ENCODE assay signal across 11 cellular contexts in genomic region chr11:64231536-64231935, GRCh38. TPM values are rescaled to one million over a fixed set of nuclear protein-coding genes. Genes with fewer than 3 reads are reported as not detected.
A peak's percentile ranks its signal among the peaks of the same experiment; 100 is the strongest.
DNase-seq lines count a peak whose midpoint lies in the region; ATAC-seq, FAIRE-seq and TF ChIP-seq lines count a peak whose summit lies in the region.
"Had no signal": no experiment of that assay in that cellular context is flagged by ENCODE, and none has a peak within 500 bp of the region (broad histone marks: within the 10 kb centered on the region; RNA-seq: fewer than 3 reads in every experiment).

No MANE protein-coding gene starts in this region.

- TF ChIP-seq EP300 in HepG2 (IDR thresholded peaks at IDR 0.05; ENCODE audit: low read depth in 2 of 2, low read length in 2 of 2), result no peak
- no peak for TF ChIP-seq EP300 in HepG2 (CRISPR knock-in tag; IDR thresholded peaks at IDR 0.05; ENCODE audit: borderline replicate concordance)
- no peak for TF ChIP-seq EP300 in suprapubic skin (IDR thresholded peaks at IDR 0.05)

- no peaks in the 10 kb centered on the region for H3K27me3 ChIP-seq in HepG2 (ENCODE audit: control insufficient read depth in 1 of 2, insufficient read depth in 2 of 2, low read length in 2 of 2)
- no peaks in the 10 kb centered on the region for H3K27me3 ChIP-seq in right lobe of liver
- H3K27me3 ChIP-seq in suprapubic skin, result no peaks in the 10 kb centered on the region
- H3K27me3 ChIP-seq: heart left ventricle, upper lobe of left lung had no signal

- no peak for FAIRE-seq in HepG2 (lab: Jason Lieb, UNC)

- peak overlapping the region; percentile 63 for H3K4me2 ChIP-seq in HepG2 (ENCODE audit: low read depth, low read length)

- WGBS in HepG2 (ENCODE audit: low lambda C conversion rate), result 95% methylated on average over 6 of the region's 6 CpGs
- 83% methylated on average over 6 of the region's 6 CpGs for WGBS in right lobe of liver (ENCODE audit: insufficient coverage, low coverage, low lambda C conversion rate, missing lambda C conversion rate)
- no CpG with 5 or more reads among the region's 6 CpGs for WGBS in suprapubic skin

- TF ChIP-seq CTCF in HepG2 (CRISPR knock-in tag; IDR thresholded peaks at IDR 0.05) (no peak), right lobe of liver (IDR thresholded peaks at IDR 0.05) (no peak), suprapubic skin (IDR thresholded peaks at IDR 0.05) (no peak)

- POLR2A ChIA-PET in HepG2 (lab: Yijun Ruan, JAX), result interaction anchor here (0.6 to 2.6 kb wide), 3 partner anchors 10 to 254 kb away, joined by 3 to 8 read pairs (median 4); partner anchors contain the start of gene FKBP2
- POLR2A ChIA-PET in activated CD4-positive, alpha-beta memory T cell treated with anti-CD3 and anti-CD28 coated beads for 36 hours (lab: Charles Lee), result interaction anchor here (2.0 kb wide), 1 partner anchor 25 kb away, joined by 10 read pairs; the partner anchor contains the start of gene FERMT3

- peak overlapping the region; percentile 79 for H3K4me3 Mint-ChIP-seq in activated CD4-positive, alpha-beta memory T cell treated with anti-CD3 and anti-CD28 coated beads for 36 hours
- peak overlapping the region; percentile 57 to 94 (median 86) for H3K4me3 Mint-ChIP-seq in immature natural killer cell

- H3K4me1 Mint-ChIP-seq in activated CD4-positive, alpha-beta memory T cell treated with anti-CD3 and anti-CD28 coated beads for 36 hours (ENCODE audit: low read depth), result peaks cover 40% of the 10 kb centered on the region
- H3K4me1 Mint-ChIP-seq in immature natural killer cell, result peaks cover 40 to 50% of the 10 kb centered on the region in 2 donors

- H3K4me3 ChIP-seq in HepG2 (replicated peaks in 1 of 3; ENCODE audit: insufficient read depth in 1 of 3, low read depth in 2 of 3, low read length in 3 of 3) (peak overlapping the region in 1 of 3 experiments; percentile 50; a peak in 1 of 6 replicates), right lobe of liver (no peak overlapping the region), suprapubic skin (no peak overlapping the region)

- no peak overlapping the region for H3K27ac Mint-ChIP-seq in activated CD4-positive, alpha-beta memory T cell treated with anti-CD3 and anti-CD28 coated beads for 36 hours
- peak overlapping the region in 5 of 6 donors; percentile 34 to 83 (median 81) for H3K27ac Mint-ChIP-seq in immature natural killer cell

- no peak overlapping the region for H3K27ac ChIP-seq in HepG2 (ENCODE audit: extremely low read length, insufficient read depth, low read length)
- H3K27ac ChIP-seq in right lobe of liver, result no peak overlapping the region
- no peak overlapping the region for H3K27ac ChIP-seq in suprapubic skin

- DNase-seq in HepG2 (ENCODE audit: low spot score) (no peak), right lobe of liver (no peak), immature natural killer cell (no peak), suprapubic skin (ENCODE audit: low spot score in 2 of 2) (no peak), DMS153 (lab: John Stamatoyannopoulos, UW) (no peak)
- DNase-seq in activated CD4-positive, alpha-beta memory T cell treated with anti-CD3 and anti-CD28 coated beads for 36 hours, result no peak

- H3K9me3 ChIP-seq in HepG2 (ENCODE audit: low read length), result no peaks in the 10 kb centered on the region
- H3K9me3 ChIP-seq in right lobe of liver, result no peaks in the 10 kb centered on the region
- H3K9me3 ChIP-seq in suprapubic skin, result no peaks in the 10 kb centered on the region
- H3K9me3 ChIP-seq: HAP-1, heart left ventricle, upper lobe of left lung had no signal

- CTCF ChIA-PET in HepG2 (lab: Yijun Ruan, JAX; ENCODE audit: low intra/inter-chr PET ratio, low total read pairs), result no interaction called here
- CTCF ChIA-PET in activated CD4-positive, alpha-beta memory T cell treated with anti-CD3 and anti-CD28 coated beads for 36 hours (lab: Charles Lee), result interaction anchor here (0.8 kb wide), 1 partner anchor 231 kb away, joined by 3 read pairs; no protein-coding TSS in a partner anchor

- TF ChIP-seq RAD21 in HepG2 (CRISPR knock-in tag; IDR thresholded peaks at IDR 0.05), result no peak

- H3K36me3 Mint-ChIP-seq in activated CD4-positive, alpha-beta memory T cell treated with anti-CD3 and anti-CD28 coated beads for 36 hours, result peaks cover 7% of the 10 kb centered on the region
- H3K36me3 Mint-ChIP-seq in immature natural killer cell, result no peaks in the 10 kb centered on the region

- H3K9me3 Mint-ChIP-seq in activated CD4-positive, alpha-beta memory T cell treated with anti-CD3 and anti-CD28 coated beads for 36 hours, result no peaks in the 10 kb centered on the region
- no peaks in the 10 kb centered on the region for H3K9me3 Mint-ChIP-seq in immature natural killer cell

- TF ChIP-seq POLR2A in HepG2 (IDR thresholded peaks at IDR 0.05; ENCODE audit: insufficient read depth in 1 of 2, low read depth in 2 of 2, low read length in 2 of 2) (no peak), right lobe of liver (IDR thresholded peaks at IDR 0.05) (no peak), suprapubic skin (IDR thresholded peaks at IDR 0.05) (no peak)

- intact Hi-C loops in HepG2 (cut with micrococcal nuclease; ENCODE audit: unreplicated experiment), result no loop called here
- intact Hi-C loops in right lobe of liver (cut with DNase I), result no loop called here
- intact Hi-C loops in activated CD4-positive, alpha-beta memory T cell treated with anti-CD3 and anti-CD28 coated beads for 36 hours (cut with micrococcal nuclease), result no loop called here

- H4K20me1 ChIP-seq in HepG2 (ENCODE audit: insufficient read depth, low read length), result no peaks in the 10 kb centered on the region

- in situ Hi-C loops in HepG2 (cut with HindIII; ENCODE audit: extremely low pct_ligation_motif_present, low pct_unique_long_range_greater_than_20kb), result no loop called here

- no peaks in the 10 kb centered on the region for H3K36me3 ChIP-seq in HepG2 (replicated peaks in 1 of 2; ENCODE audit: control insufficient read depth in 1 of 2, insufficient read depth in 2 of 2, low read length in 2 of 2)
- no peaks in the 10 kb centered on the region for H3K36me3 ChIP-seq in right lobe of liver
- H3K36me3 ChIP-seq in suprapubic skin, result no peaks in the 10 kb centered on the region
- H3K36me3 ChIP-seq: HAP-1, upper lobe of left lung had no signal

- peak overlapping the region; percentile 43; the same call in 1 of the 2 replicates for H3K9ac ChIP-seq in HepG2 (ENCODE audit: insufficient read depth, low read depth, low read length)

- H3K4me1 ChIP-seq in HepG2 (ENCODE audit: insufficient read depth, low read length) (peaks cover 70% of the 10 kb centered on the region), right lobe of liver (peaks cover 0 to 27% (median 13%) of the 10 kb centered on the region in 4 donors), suprapubic skin (peaks cover 84% of the 10 kb centered on the region)

- H2AFZ ChIP-seq in HepG2 (ENCODE audit: low read length), result no peak overlapping the region

- peaks cover 3% of the 10 kb centered on the region for H3K79me2 ChIP-seq in HepG2 (ENCODE audit: insufficient read depth, low read length)

- H3K27me3 Mint-ChIP-seq in activated CD4-positive, alpha-beta memory T cell treated with anti-CD3 and anti-CD28 coated beads for 36 hours, result no peaks in the 10 kb centered on the region
- peaks cover 0 to 2% (median 1%) of the 10 kb centered on the region in 3 donors for H3K27me3 Mint-ChIP-seq in immature natural killer cell (ENCODE audit: low read depth in 3 of 3)

- ATAC-seq in HepG2 (no peak), right lobe of liver (no peak), HG03432 (IDR thresholded peaks at IDR 0.05; ENCODE audit: unreplicated experiment) (no peak), HG02938 (IDR thresholded peaks at IDR 0.05; ENCODE audit: unreplicated experiment) (no peak)
- ATAC-seq: heart left ventricle had no signal

- no TSS peak for BruUV-seq in HepG2 (replicated peaks; lab: Mats Ljungman, UMichigan)

RNA-seq across cellular contexts. Expression of gene DNAJC4, which starts 1.2 kb away (rescaled TPM):
- total RNA-seq in HepG2 (2016; rRNA removed; fragmentation: Illumina TruSeq; extraction: Trizol), result 7.1 and 10.3 TPM in 2 replicates
- 28.3 and 35.6 TPM in 2 replicates for total RNA-seq in HepG2 (2016; cell fraction: cytosol; rRNA removed; fragmentation: Illumina TruSeq; extraction: Trizol; ENCODE audit: low read depth)
- total RNA-seq in HepG2 (2016; cell fraction: insoluble cytoplasmic fraction; rRNA removed; fragmentation: Illumina TruSeq; extraction: Trizol), result 6.3 and 10.4 TPM in 2 replicates
- total RNA-seq in HepG2 (2016; cell fraction: membrane; rRNA removed; fragmentation: Illumina TruSeq; extraction: Trizol), result 28.1 and 29.9 TPM in 2 replicates
- total RNA-seq in HepG2 (2016; cell fraction: nucleus; rRNA removed; fragmentation: Illumina TruSeq; extraction: Trizol), result 5.2 and 8.8 TPM in 2 replicates
- 60.8 and 70.9 TPM in 2 replicates for polyA plus RNA-seq in HepG2 (2011; rRNA removed)
- 33.5 and 51.1 TPM in 2 replicates for polyA plus RNA-seq in HepG2 (2011; cell fraction: cytosol; rRNA removed)
- polyA plus RNA-seq in HepG2 (2011; cell fraction: nucleus; rRNA removed), result 73.5 and 95.2 TPM in 2 replicates
- 39.4 and 41.6 TPM in 2 replicates for polyA plus RNA-seq in HepG2 (2012)
- 106 and 114 TPM in 2 replicates for polyA plus RNA-seq in HepG2 (2016; cell fraction: cytosol; fragmentation: Illumina TruSeq; extraction: Trizol; ENCODE audit: low read depth)
- 22.4 and 29.3 TPM in 2 replicates for polyA plus RNA-seq in HepG2 (2016; cell fraction: insoluble cytoplasmic fraction; fragmentation: Illumina TruSeq; extraction: Trizol; ENCODE audit: low read depth)
- polyA plus RNA-seq in HepG2 (2016; cell fraction: membrane; fragmentation: Illumina TruSeq; extraction: Trizol; ENCODE audit: low read depth), result 95.1 and 103 TPM in 2 replicates
- polyA plus RNA-seq in HepG2 (2016; cell fraction: nucleus; fragmentation: Illumina TruSeq; extraction: Trizol; ENCODE audit: insufficient read depth, low read depth), result 38.2 and 42.5 TPM in 2 replicates
- 22.4 and 24.1 TPM in 2 replicates for polyA minus RNA-seq in HepG2 (2011; rRNA and poly(A)+ RNA removed; ENCODE audit: low replicate concordance)
- 10.7 and 10.8 TPM in 2 replicates for polyA minus RNA-seq in HepG2 (2011; cell fraction: cytosol; rRNA and poly(A)+ RNA removed)
- polyA minus RNA-seq in HepG2 (2011; cell fraction: nucleus; rRNA and poly(A)+ RNA removed), result 6.1 and 7.1 TPM in 2 replicates
- total RNA-seq in right lobe of liver, result 10 to 100 TPM; 14.6 to 27.6 (median 21.4) TPM
- total RNA-seq in activated CD4-positive, alpha-beta memory T cell treated with anti-CD3 and anti-CD28 coated beads for 36 hours, result 10 to 100 TPM; 22.5 to 26.2 TPM
- polyA plus RNA-seq in immature natural killer cell, result 10 to 100 TPM; 25.2 to 32.6 (median 26.7) TPM
- total RNA-seq in suprapubic skin, result 10 to 100 TPM; 26.9 to 55.1 (median 37.3) TPM

RNA-seq across cellular contexts. Expression of gene VEGFB, which starts 2.8 kb away (rescaled TPM):
- total RNA-seq in HepG2 (2016; rRNA removed; fragmentation: Illumina TruSeq; extraction: Trizol) (10.1 and 11.3 TPM in 2 replicates), right lobe of liver (10 to 100 TPM in 5 of 6 experiments, 1 to 10 TPM in 1; 7.5 to 33.2 (median 16.6) TPM), suprapubic skin (10 to 100 TPM; 56.1 to 75.0 (median 65.5) TPM)
- 33.3 and 36.0 TPM in 2 replicates for total RNA-seq in HepG2 (2016; cell fraction: cytosol; rRNA removed; fragmentation: Illumina TruSeq; extraction: Trizol; ENCODE audit: low read depth)
- total RNA-seq in HepG2 (2016; cell fraction: insoluble cytoplasmic fraction; rRNA removed; fragmentation: Illumina TruSeq; extraction: Trizol), result 7.7 and 10.8 TPM in 2 replicates
- 38.1 and 42.4 TPM in 2 replicates for total RNA-seq in HepG2 (2016; cell fraction: membrane; rRNA removed; fragmentation: Illumina TruSeq; extraction: Trizol)
- 6.0 and 7.4 TPM in 2 replicates for total RNA-seq in HepG2 (2016; cell fraction: nucleus; rRNA removed; fragmentation: Illumina TruSeq; extraction: Trizol)
- polyA plus RNA-seq in HepG2 (2011; rRNA removed) (9.0 and 10.8 TPM in 2 replicates), immature natural killer cell (10 to 100 TPM in 1 of 3 donors, 1 to 10 TPM in 2; 6.7 to 10.3 (median 9.4) TPM)
- polyA plus RNA-seq in HepG2 (2011; cell fraction: cytosol; rRNA removed), result 6.4 and 7.2 TPM in 2 replicates
- 14.7 and 17.2 TPM in 2 replicates for polyA plus RNA-seq in HepG2 (2011; cell fraction: nucleus; rRNA removed)
- 40.4 and 54.0 TPM in 2 replicates for polyA plus RNA-seq in HepG2 (2012)
- polyA plus RNA-seq in HepG2 (2016; cell fraction: cytosol; fragmentation: Illumina TruSeq; extraction: Trizol; ENCODE audit: low read depth), result 75.5 and 81.3 TPM in 2 replicates
- polyA plus RNA-seq in HepG2 (2016; cell fraction: insoluble cytoplasmic fraction; fragmentation: Illumina TruSeq; extraction: Trizol; ENCODE audit: low read depth), result 19.0 and 24.4 TPM in 2 replicates
- polyA plus RNA-seq in HepG2 (2016; cell fraction: membrane; fragmentation: Illumina TruSeq; extraction: Trizol; ENCODE audit: low read depth), result 73.2 and 75.8 TPM in 2 replicates
- 29.2 and 36.6 TPM in 2 replicates for polyA plus RNA-seq in HepG2 (2016; cell fraction: nucleus; fragmentation: Illumina TruSeq; extraction: Trizol; ENCODE audit: insufficient read depth, low read depth)
- 8.3 and 8.6 TPM in 2 replicates for polyA minus RNA-seq in HepG2 (2011; rRNA and poly(A)+ RNA removed; ENCODE audit: low replicate concordance)
- polyA minus RNA-seq in HepG2 (2011; cell fraction: cytosol; rRNA and poly(A)+ RNA removed), result 9.6 and 10.8 TPM in 2 replicates
- polyA minus RNA-seq in HepG2 (2011; cell fraction: nucleus; rRNA and poly(A)+ RNA removed), result 2.8 and 3.7 TPM in 2 replicates
- 10 to 100 TPM; 78.9 to 82.1 TPM for total RNA-seq in activated CD4-positive, alpha-beta memory T cell treated with anti-CD3 and anti-CD28 coated beads for 36 hours

RNA-seq across cellular contexts. Expression of gene NUDT22, which starts 5.5 kb away (rescaled TPM):
- total RNA-seq in HepG2 (2016; rRNA removed; fragmentation: Illumina TruSeq; extraction: Trizol), result 38.5 and 39.8 TPM in 2 replicates
- 48.7 and 58.7 TPM in 2 replicates for total RNA-seq in HepG2 (2016; cell fraction: cytosol; rRNA removed; fragmentation: Illumina TruSeq; extraction: Trizol; ENCODE audit: low read depth)
- total RNA-seq in HepG2 (2016; cell fraction: insoluble cytoplasmic fraction; rRNA removed; fragmentation: Illumina TruSeq; extraction: Trizol), result 37.6 and 40.0 TPM in 2 replicates
- total RNA-seq in HepG2 (2016; cell fraction: membrane; rRNA removed; fragmentation: Illumina TruSeq; extraction: Trizol), result 48.0 and 62.5 TPM in 2 replicates
- 18.9 and 27.6 TPM in 2 replicates for total RNA-seq in HepG2 (2016; cell fraction: nucleus; rRNA removed; fragmentation: Illumina TruSeq; extraction: Trizol)
- polyA plus RNA-seq in HepG2 (2011; rRNA removed), result 33.5 and 38.6 TPM in 2 replicates
- 23.8 and 46.2 TPM in 2 replicates for polyA plus RNA-seq in HepG2 (2011; cell fraction: cytosol; rRNA removed)
- 106 and 113 TPM in 2 replicates for polyA plus RNA-seq in HepG2 (2011; cell fraction: nucleus; rRNA removed)
- 14.6 and 20.4 TPM in 2 replicates for polyA plus RNA-seq in HepG2 (2012)
- 41.8 and 51.1 TPM in 2 replicates for polyA plus RNA-seq in HepG2 (2016; cell fraction: cytosol; fragmentation: Illumina TruSeq; extraction: Trizol; ENCODE audit: low read depth)
- 30.6 and 31.0 TPM in 2 replicates for polyA plus RNA-seq in HepG2 (2016; cell fraction: insoluble cytoplasmic fraction; fragmentation: Illumina TruSeq; extraction: Trizol; ENCODE audit: low read depth)
- 38.0 and 47.3 TPM in 2 replicates for polyA plus RNA-seq in HepG2 (2016; cell fraction: membrane; fragmentation: Illumina TruSeq; extraction: Trizol; ENCODE audit: low read depth)
- polyA plus RNA-seq in HepG2 (2016; cell fraction: nucleus; fragmentation: Illumina TruSeq; extraction: Trizol; ENCODE audit: insufficient read depth, low read depth), result 38.7 and 47.5 TPM in 2 replicates
- 36.4 and 41.0 TPM in 2 replicates for polyA minus RNA-seq in HepG2 (2011; rRNA and poly(A)+ RNA removed; ENCODE audit: low replicate concordance)
- 15.6 and 16.6 TPM in 2 replicates for polyA minus RNA-seq in HepG2 (2011; cell fraction: cytosol; rRNA and poly(A)+ RNA removed)
- polyA minus RNA-seq in HepG2 (2011; cell fraction: nucleus; rRNA and poly(A)+ RNA removed), result 25.8 and 28.7 TPM in 2 replicates
- 10 to 100 TPM; 23.2 to 46.7 (median 32.1) TPM for total RNA-seq in right lobe of liver
- 10 to 100 TPM; 69.8 to 79.8 TPM for total RNA-seq in activated CD4-positive, alpha-beta memory T cell treated with anti-CD3 and anti-CD28 coated beads for 36 hours
- 10 to 100 TPM; 64.9 to 95.4 (median 74.9) TPM for polyA plus RNA-seq in immature natural killer cell
- total RNA-seq in suprapubic skin, result 10 to 100 TPM; 44.5 to 66.1 (median 54.4) TPM

RNA-seq across cellular contexts. Expression of gene TRPT1, which starts 5.5 kb away (rescaled TPM):
- total RNA-seq in HepG2 (2016; rRNA removed; fragmentation: Illumina TruSeq; extraction: Trizol), result 21.0 and 24.8 TPM in 2 replicates
- 51.8 and 67.6 TPM in 2 replicates for total RNA-seq in HepG2 (2016; cell fraction: cytosol; rRNA removed; fragmentation: Illumina TruSeq; extraction: Trizol; ENCODE audit: low read depth)
- total RNA-seq in HepG2 (2016; cell fraction: insoluble cytoplasmic fraction; rRNA removed; fragmentation: Illumina TruSeq; extraction: Trizol), result 18.2 and 26.1 TPM in 2 replicates
- 40.6 and 48.2 TPM in 2 replicates for total RNA-seq in HepG2 (2016; cell fraction: membrane; rRNA removed; fragmentation: Illumina TruSeq; extraction: Trizol)
- 17.4 and 18.2 TPM in 2 replicates for total RNA-seq in HepG2 (2016; cell fraction: nucleus; rRNA removed; fragmentation: Illumina TruSeq; extraction: Trizol)
- polyA plus RNA-seq in HepG2 (2011; rRNA removed), result 40.7 and 45.1 TPM in 2 replicates
- 33.6 and 56.7 TPM in 2 replicates for polyA plus RNA-seq in HepG2 (2011; cell fraction: cytosol; rRNA removed)
- 175 and 197 TPM in 2 replicates for polyA plus RNA-seq in HepG2 (2011; cell fraction: nucleus; rRNA removed)
- 24.3 TPM in 2 replicates for polyA plus RNA-seq in HepG2 (2012)
- polyA plus RNA-seq in HepG2 (2016; cell fraction: cytosol; fragmentation: Illumina TruSeq; extraction: Trizol; ENCODE audit: low read depth), result 59.1 and 73.2 TPM in 2 replicates
- 18.0 and 24.7 TPM in 2 replicates for polyA plus RNA-seq in HepG2 (2016; cell fraction: insoluble cytoplasmic fraction; fragmentation: Illumina TruSeq; extraction: Trizol; ENCODE audit: low read depth)
- 41.3 and 42.8 TPM in 2 replicates for polyA plus RNA-seq in HepG2 (2016; cell fraction: membrane; fragmentation: Illumina TruSeq; extraction: Trizol; ENCODE audit: low read depth)
- polyA plus RNA-seq in HepG2 (2016; cell fraction: nucleus; fragmentation: Illumina TruSeq; extraction: Trizol; ENCODE audit: insufficient read depth, low read depth), result 39.3 and 44.3 TPM in 2 replicates
- polyA minus RNA-seq in HepG2 (2011; rRNA and poly(A)+ RNA removed; ENCODE audit: low replicate concordance), result 34.0 and 59.0 TPM in 2 replicates
- 15.5 and 17.8 TPM in 2 replicates for polyA minus RNA-seq in HepG2 (2011; cell fraction: cytosol; rRNA and poly(A)+ RNA removed)
- polyA minus RNA-seq in HepG2 (2011; cell fraction: nucleus; rRNA and poly(A)+ RNA removed), result 14.8 and 16.0 TPM in 2 replicates
- 10 to 100 TPM; 13.5 to 29.6 (median 18.9) TPM for total RNA-seq in right lobe of liver
- 10 to 100 TPM; 30.4 to 35.6 TPM for total RNA-seq in activated CD4-positive, alpha-beta memory T cell treated with anti-CD3 and anti-CD28 coated beads for 36 hours
- 10 to 100 TPM; 42.2 to 51.0 (median 43.8) TPM for polyA plus RNA-seq in immature natural killer cell
- 10 to 100 TPM; 48.4 to 62.2 (median 52.8) TPM for total RNA-seq in suprapubic skin

RNA-seq across cellular contexts. Expression of gene FKBP2, which starts 9.4 kb away (rescaled TPM):
- total RNA-seq in HepG2 (2016; rRNA removed; fragmentation: Illumina TruSeq; extraction: Trizol) (29.4 and 53.3 TPM in 2 replicates), right lobe of liver (100 to 1,000 TPM in 1 of 6 experiments, 10 to 100 TPM in 5; 49.4 to 108 (median 66.7) TPM), suprapubic skin (10 to 100 TPM; 43.9 to 64.7 (median 53.4) TPM)
- 18.2 and 19.3 TPM in 2 replicates for total RNA-seq in HepG2 (2016; cell fraction: cytosol; rRNA removed; fragmentation: Illumina TruSeq; extraction: Trizol; ENCODE audit: low read depth)
- 32.3 and 56.4 TPM in 2 replicates for total RNA-seq in HepG2 (2016; cell fraction: insoluble cytoplasmic fraction; rRNA removed; fragmentation: Illumina TruSeq; extraction: Trizol)
- 18.4 and 23.6 TPM in 2 replicates for total RNA-seq in HepG2 (2016; cell fraction: membrane; rRNA removed; fragmentation: Illumina TruSeq; extraction: Trizol)
- 36.5 and 38.1 TPM in 2 replicates for total RNA-seq in HepG2 (2016; cell fraction: nucleus; rRNA removed; fragmentation: Illumina TruSeq; extraction: Trizol)
- polyA plus RNA-seq in HepG2 (2011; rRNA removed) (30.1 and 36.0 TPM in 2 replicates), immature natural killer cell (100 to 1,000 TPM; 110 to 142 (median 130) TPM)
- 43.4 and 54.7 TPM in 2 replicates for polyA plus RNA-seq in HepG2 (2011; cell fraction: cytosol; rRNA removed)
- 26.7 and 33.6 TPM in 2 replicates for polyA plus RNA-seq in HepG2 (2011; cell fraction: nucleus; rRNA removed)
- polyA plus RNA-seq in HepG2 (2012), result 49.8 and 55.5 TPM in 2 replicates
- polyA plus RNA-seq in HepG2 (2016; cell fraction: cytosol; fragmentation: Illumina TruSeq; extraction: Trizol; ENCODE audit: low read depth), result 23.8 and 29.7 TPM in 2 replicates
- 44.0 and 46.7 TPM in 2 replicates for polyA plus RNA-seq in HepG2 (2016; cell fraction: insoluble cytoplasmic fraction; fragmentation: Illumina TruSeq; extraction: Trizol; ENCODE audit: low read depth)
- polyA plus RNA-seq in HepG2 (2016; cell fraction: membrane; fragmentation: Illumina TruSeq; extraction: Trizol; ENCODE audit: low read depth), result 22.8 and 23.9 TPM in 2 replicates
- 104 and 111 TPM in 2 replicates for polyA plus RNA-seq in HepG2 (2016; cell fraction: nucleus; fragmentation: Illumina TruSeq; extraction: Trizol; ENCODE audit: insufficient read depth, low read depth)
- polyA minus RNA-seq in HepG2 (2011; rRNA and poly(A)+ RNA removed; ENCODE audit: low replicate concordance), result 21.5 and 47.8 TPM in 2 replicates
- 13.1 and 15.1 TPM in 2 replicates for polyA minus RNA-seq in HepG2 (2011; cell fraction: cytosol; rRNA and poly(A)+ RNA removed)
- 5.5 and 7.8 TPM in 2 replicates for polyA minus RNA-seq in HepG2 (2011; cell fraction: nucleus; rRNA and poly(A)+ RNA removed)
- total RNA-seq in activated CD4-positive, alpha-beta memory T cell treated with anti-CD3 and anti-CD28 coated beads for 36 hours, result 10 to 100 TPM; 28.7 to 34.9 TPM
